Comparison of ENCODE assay signal across 1 cellular context in the genomic region with DNA sequence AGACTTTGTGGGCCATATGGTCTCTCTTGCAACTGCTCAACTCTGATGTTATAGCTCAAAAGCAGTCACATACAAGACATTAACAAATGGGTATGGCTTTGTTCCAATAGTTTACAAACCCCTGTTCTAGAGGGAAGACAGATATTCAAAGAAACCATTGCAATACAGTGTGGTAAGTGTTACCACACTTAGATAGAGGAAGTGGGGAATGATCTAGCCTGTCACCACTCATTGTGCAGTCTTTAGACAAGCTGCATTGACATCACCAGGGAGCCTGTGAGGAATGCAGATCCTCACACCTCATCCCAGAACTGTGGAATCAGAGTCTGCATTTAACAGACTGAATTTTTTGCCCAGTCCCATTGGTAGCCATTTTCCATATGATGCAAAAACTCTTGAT.
TF ChIP-seq lines count a peak whose summit lies in the region.

No MANE protein-coding gene starts in this region.

TF ChIP-seq in GM12878, 131 proteins besides CTCF, POLR2A, EP300 and RAD21 (continued from another document):
- TF ChIP-seq SPI1 (IDR thresholded peaks at IDR 0.05; ENCODE audit: borderline replicate concordance, insufficient read depth, low read depth, low read length) (peak; percentile 84; the same call in 1 of the 2 replicates), MTA2 (IDR thresholded peaks at IDR 0.05; ENCODE audit: low read depth) (peak; percentile 33; the same call in 1 of the 2 replicates), MYB (IDR thresholded peaks at IDR 0.05; ENCODE audit: borderline replicate concordance, low read depth, low read length) (no peak), IKZF1 (conservative IDR thresholded peaks at IDR 0.05) (peak; percentile 47), ATF7 (IDR thresholded peaks at IDR 0.05; ENCODE audit: low read depth) (peak; percentile 33; the same call in 1 of the 2 replicates), SREBF1 (IDR thresholded peaks at IDR 0.05; ENCODE audit: low read length) (no peak), IKZF2 (IDR thresholded peaks at IDR 0.05) (peak; percentile 48 to 49; a peak in 2 of 4 replicates), BHLHE40 (IDR thresholded peaks at IDR 0.05; ENCODE audit: borderline replicate concordance in 1 of 2, low read depth in 2 of 2, low read length in 1 of 2) (0 out of 4 replicates have a peak, but pooled peaks of 1 of the 2 experiments have one; percentile 7), NFYA (IDR thresholded peaks at IDR 0.05; ENCODE audit: borderline replicate concordance, low read depth, low read length) (no peak)
- TF ChIP-seq, protein P1, sequence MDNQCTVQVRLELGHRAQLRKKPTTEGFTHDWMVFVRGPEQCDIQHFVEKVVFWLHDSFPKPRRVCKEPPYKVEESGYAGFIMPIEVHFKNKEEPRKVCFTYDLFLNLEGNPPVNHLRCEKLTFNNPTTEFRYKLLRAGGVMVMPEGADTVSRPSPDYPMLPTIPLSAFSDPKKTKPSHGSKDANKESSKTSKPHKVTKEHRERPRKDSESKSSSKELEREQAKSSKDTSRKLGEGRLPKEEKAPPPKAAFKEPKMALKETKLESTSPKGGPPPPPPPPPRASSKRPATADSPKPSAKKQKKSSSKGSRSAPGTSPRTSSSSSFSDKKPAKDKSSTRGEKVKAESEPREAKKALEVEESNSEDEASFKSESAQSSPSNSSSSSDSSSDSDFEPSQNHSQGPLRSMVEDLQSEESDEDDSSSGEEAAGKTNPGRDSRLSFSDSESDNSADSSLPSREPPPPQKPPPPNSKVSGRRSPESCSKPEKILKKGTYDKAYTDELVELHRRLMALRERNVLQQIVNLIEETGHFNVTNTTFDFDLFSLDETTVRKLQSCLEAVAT (IDR thresholded peaks at IDR 0.05): no peak
- TF ChIP-seq, protein P2, sequence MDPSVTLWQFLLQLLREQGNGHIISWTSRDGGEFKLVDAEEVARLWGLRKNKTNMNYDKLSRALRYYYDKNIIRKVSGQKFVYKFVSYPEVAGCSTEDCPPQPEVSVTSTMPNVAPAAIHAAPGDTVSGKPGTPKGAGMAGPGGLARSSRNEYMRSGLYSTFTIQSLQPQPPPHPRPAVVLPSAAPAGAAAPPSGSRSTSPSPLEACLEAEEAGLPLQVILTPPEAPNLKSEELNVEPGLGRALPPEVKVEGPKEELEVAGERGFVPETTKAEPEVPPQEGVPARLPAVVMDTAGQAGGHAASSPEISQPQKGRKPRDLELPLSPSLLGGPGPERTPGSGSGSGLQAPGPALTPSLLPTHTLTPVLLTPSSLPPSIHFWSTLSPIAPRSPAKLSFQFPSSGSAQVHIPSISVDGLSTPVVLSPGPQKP (IDR thresholded peaks at IDR 0.05; ENCODE audit: low read depth, low read length): no peak
- TF ChIP-seq, protein P3, sequence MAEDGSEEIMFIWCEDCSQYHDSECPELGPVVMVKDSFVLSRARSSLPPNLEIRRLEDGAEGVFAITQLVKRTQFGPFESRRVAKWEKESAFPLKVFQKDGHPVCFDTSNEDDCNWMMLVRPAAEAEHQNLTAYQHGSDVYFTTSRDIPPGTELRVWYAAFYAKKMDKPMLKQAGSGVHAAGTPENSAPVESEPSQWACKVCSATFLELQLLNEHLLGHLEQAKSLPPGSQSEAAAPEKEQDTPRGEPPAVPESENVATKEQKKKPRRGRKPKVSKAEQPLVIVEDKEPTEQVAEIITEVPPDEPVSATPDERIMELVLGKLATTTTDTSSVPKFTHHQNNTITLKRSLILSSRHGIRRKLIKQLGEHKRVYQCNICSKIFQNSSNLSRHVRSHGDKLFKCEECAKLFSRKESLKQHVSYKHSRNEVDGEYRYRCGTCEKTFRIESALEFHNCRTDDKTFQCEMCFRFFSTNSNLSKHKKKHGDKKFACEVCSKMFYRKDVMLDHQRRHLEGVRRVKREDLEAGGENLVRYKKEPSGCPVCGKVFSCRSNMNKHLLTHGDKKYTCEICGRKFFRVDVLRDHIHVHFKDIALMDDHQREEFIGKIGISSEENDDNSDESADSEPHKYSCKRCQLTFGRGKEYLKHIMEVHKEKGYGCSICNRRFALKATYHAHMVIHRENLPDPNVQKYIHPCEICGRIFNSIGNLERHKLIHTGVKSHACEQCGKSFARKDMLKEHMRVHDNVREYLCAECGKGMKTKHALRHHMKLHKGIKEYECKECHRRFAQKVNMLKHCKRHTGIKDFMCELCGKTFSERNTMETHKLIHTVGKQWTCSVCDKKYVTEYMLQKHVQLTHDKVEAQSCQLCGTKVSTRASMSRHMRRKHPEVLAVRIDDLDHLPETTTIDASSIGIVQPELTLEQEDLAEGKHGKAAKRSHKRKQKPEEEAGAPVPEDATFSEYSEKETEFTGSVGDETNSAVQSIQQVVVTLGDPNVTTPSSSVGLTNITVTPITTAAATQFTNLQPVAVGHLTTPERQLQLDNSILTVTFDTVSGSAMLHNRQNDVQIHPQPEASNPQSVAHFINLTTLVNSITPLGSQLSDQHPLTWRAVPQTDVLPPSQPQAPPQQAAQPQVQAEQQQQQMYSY (CRISPR knock-in tag; IDR thresholded peaks at IDR 0.05): no peak
